ENCODE assay signal across 1 cellular context in genomic region chr1:67804710-67805109, GRCh38.
TF ChIP-seq lines count a peak whose summit lies in the region.

No MANE protein-coding gene starts in this region.

TF ChIP-seq in K562, 482 proteins besides CTCF, POLR2A, EP300 and RAD21:
- TF ChIP-seq CLOCK (CRISPR knock-in tag; IDR thresholded peaks at IDR 0.05; ENCODE audit: borderline replicate concordance): no peak
- TF ChIP-seq ZNF589 (CRISPR knock-in tag; IDR thresholded peaks at IDR 0.05; ENCODE audit: low read depth): no peak
- no peak for TF ChIP-seq TAF1 (IDR thresholded peaks at IDR 0.05; ENCODE audit: control insufficient read depth, extremely low read depth, insufficient read depth, low read length, severe bottlenecking)
- TF ChIP-seq EP400 (IDR thresholded peaks at IDR 0.05): no peak
- TF ChIP-seq IRF2 (CRISPR knock-in tag; IDR thresholded peaks at IDR 0.05): no peak
- no peak for TF ChIP-seq ETV5 (CRISPR knock-in tag; IDR thresholded peaks at IDR 0.05; ENCODE audit: low read depth)
- TF ChIP-seq SUPT5H (IDR thresholded peaks at IDR 0.05): no peak
- no peak for TF ChIP-seq HDGF (IDR thresholded peaks at IDR 0.05)
- TF ChIP-seq KDM4B (IDR thresholded peaks at IDR 0.05; ENCODE audit: borderline replicate concordance in 2 of 2, low read depth in 1 of 2): no peak
- no peak for TF ChIP-seq ZNF699 (CRISPR knock-in tag; IDR thresholded peaks at IDR 0.05; ENCODE audit: insufficient replicate concordance)
- no peak for TF ChIP-seq ZBTB34 (CRISPR knock-in tag; IDR thresholded peaks at IDR 0.05)
- TF ChIP-seq HIVEP1 (CRISPR knock-in tag; IDR thresholded peaks at IDR 0.05): no peak
- TF ChIP-seq GATA2 (CRISPR knock-in tag; IDR thresholded peaks at IDR 0.05): no peak
TF ChIP-seq in K562: peak in this region for 0.
